13 cellular contexts compared by ENCODE assay signal in the genomic region with DNA sequence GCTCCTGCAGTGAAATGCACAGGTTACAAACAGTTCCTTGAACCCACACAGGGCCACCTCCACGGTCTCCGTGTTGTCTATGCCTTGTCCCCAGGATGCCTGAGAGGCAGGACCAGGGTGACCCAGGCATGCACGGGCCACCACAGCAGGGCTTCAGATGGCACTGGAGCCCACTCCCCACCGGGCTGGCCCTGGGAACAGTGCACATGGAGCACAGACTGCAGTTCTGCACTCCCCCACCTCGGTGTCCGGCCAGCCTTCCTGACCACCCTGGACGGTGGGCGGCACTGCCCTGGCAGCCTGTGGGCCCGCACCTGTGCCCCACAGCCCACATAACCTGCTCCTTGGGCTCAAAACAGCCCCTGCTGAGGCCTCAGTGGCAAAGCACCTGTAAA. TPM values are rescaled to one million over a fixed set of nuclear protein-coding genes. Genes with fewer than 3 reads are reported as not detected.
A peak's percentile ranks its signal among the peaks of the same experiment; 100 is the strongest.
DNase-seq lines count a peak whose midpoint lies in the region; ATAC-seq, FAIRE-seq and TF ChIP-seq lines count a peak whose summit lies in the region.
"Had no signal": no experiment of that assay in that cellular context is flagged by ENCODE, and none has a peak within 500 bp of the region (broad histone marks: within the 10 kb centered on the region; RNA-seq: fewer than 3 reads in every experiment).

No MANE protein-coding gene starts in this region.

- H3K4me1 Mint-ChIP-seq in CD4-positive, alpha-beta memory T cell: peaks cover 52 to 94% (median 79%) of the 10 kb centered on the region in 4 donors
- H3K4me1 Mint-ChIP-seq in IgD-negative memory B cell (peaks cover 42 to 53% (median 53%) of the 10 kb centered on the region in 3 donors), astrocyte (ENCODE audit: low read depth, unreplicated experiment) (peaks cover 58% of the 10 kb centered on the region)

- peak overlapping the region; percentile 70 for H3K23ac ChIP-seq in neuronal stem cell (ENCODE audit: low read depth, low read length, poor library complexity)

- no peak overlapping the region for H2BK120ac ChIP-seq in neuronal stem cell (ENCODE audit: low read depth, low read length)

- FAIRE-seq in astrocyte (lab: Jason Lieb, UNC): no peak
- FAIRE-seq: D721Med had no signal

- TF ChIP-seq CTCF in astrocyte (IDR thresholded peaks at IDR 0.05; ENCODE audit: insufficient read depth, low read depth, low read length): no peak

- peaks cover 5% of the 10 kb centered on the region for H3K36me3 ChIP-seq in CD4-positive, alpha-beta memory T cell (ENCODE audit: insufficient read depth, low read length)
- H3K36me3 ChIP-seq in astrocyte (ENCODE audit: insufficient read depth, low read length) (no peaks in the 10 kb centered on the region), neuronal stem cell (replicated peaks in 1 of 2; ENCODE audit: control insufficient read depth in 2 of 2, insufficient read depth in 2 of 2, low read length in 2 of 2) (no peaks in the 10 kb centered on the region)
- H3K36me3 ChIP-seq: thyroid gland had no signal

- H4K91ac ChIP-seq in neuronal stem cell (ENCODE audit: low read depth, low read length, poor library complexity): no peak overlapping the region

- H2BK12ac ChIP-seq in neuronal stem cell (ENCODE audit: low read length): no peak overlapping the region

- WGBS in neuronal stem cell (ENCODE audit: extremely low coverage in 2 of 2, insufficient read length in 2 of 2, insufficient replicate concordance in 1 of 2), 2 donors: no CpG with 5 or more reads among the region's 9 CpGs

- DNase-seq in CD4-positive, alpha-beta memory T cell: no peak
- DNase-seq in astrocyte (ENCODE audit: low read depth) (no peak), neuronal stem cell (ENCODE audit: low spot score) (no peak), HT-29 (ENCODE audit: low spot score) (no peak), occipital lobe (lab: John Stamatoyannopoulos, UW) (no peak)
- DNase-seq: MG63, NCI-H526, thyroid gland had no signal

- no peaks in the 10 kb centered on the region for H3K9me3 ChIP-seq in CD4-positive, alpha-beta memory T cell (ENCODE audit: control insufficient read depth in 1 of 2, low read length in 2 of 2)
- no peaks in the 10 kb centered on the region for H3K9me3 ChIP-seq in astrocyte (ENCODE audit: insufficient read depth, low read depth, low read length)
- H3K9me3 ChIP-seq in neuronal stem cell (replicated peaks in 1 of 2; ENCODE audit: control insufficient read depth in 2 of 2, insufficient read depth in 1 of 2, low read depth in 1 of 2, low read length in 2 of 2): no peaks in the 10 kb centered on the region
- H3K9me3 ChIP-seq: MG63, thyroid gland had no signal

- no peaks in the 10 kb centered on the region for H3K27me3 ChIP-seq in CD4-positive, alpha-beta memory T cell (ENCODE audit: insufficient read depth, low read length)
- H3K27me3 ChIP-seq in astrocyte (ENCODE audit: insufficient read depth, low read length) (no peaks in the 10 kb centered on the region), neuronal stem cell (ENCODE audit: control insufficient read depth in 3 of 3, insufficient read depth in 3 of 3, low read depth in 1 of 3, low read length in 3 of 3) (no peaks in the 10 kb centered on the region)
- H3K27me3 ChIP-seq: hepatocyte, MG63, thyroid gland had no signal

- peaks cover 93% of the 10 kb centered on the region for H3K4me1 ChIP-seq in CD4-positive, alpha-beta memory T cell (ENCODE audit: insufficient read depth, low read length)
- H3K4me1 ChIP-seq in astrocyte (ENCODE audit: insufficient read depth, low read length) (peaks cover 48% of the 10 kb centered on the region), neuronal stem cell (ENCODE audit: control insufficient read depth in 2 of 2, insufficient read depth in 1 of 2, low read depth in 1 of 2, low read length in 2 of 2) (peaks cover 27 to 47% of the 10 kb centered on the region in 2 donors)

- H3K4me3 ChIP-seq in CD4-positive, alpha-beta memory T cell (ENCODE audit: low read length in 2 of 2): peak overlapping the region; percentile 3 to 15
- H3K4me3 ChIP-seq in astrocyte (ENCODE audit: insufficient read depth, low read depth, low read length) (no peak overlapping the region), neuronal stem cell (ENCODE audit: low read length in 2 of 2) (no peak overlapping the region)
- H3K4me3 ChIP-seq: hepatocyte, MG63, thyroid gland had no signal

- H3K36me3 Mint-ChIP-seq in CD4-positive, alpha-beta memory T cell: peaks cover 0 to 2% of the 10 kb centered on the region in 2 donors
- H3K36me3 Mint-ChIP-seq in IgD-negative memory B cell (no peaks in the 10 kb centered on the region), astrocyte (ENCODE audit: low read depth, unreplicated experiment) (peaks cover 8% of the 10 kb centered on the region)

- H3K4me2 ChIP-seq in astrocyte (ENCODE audit: low read length) (peak overlapping the region; percentile 64), neuronal stem cell (ENCODE audit: insufficient read depth, low read length, poor library complexity, severe bottlenecking) (no peak overlapping the region)

- no peaks in the 10 kb centered on the region for H3K27me3 Mint-ChIP-seq in CD4-positive, alpha-beta memory T cell
- peaks cover 1% of the 10 kb centered on the region for H3K27me3 Mint-ChIP-seq in IgD-negative memory B cell
- H3K27me3 Mint-ChIP-seq in astrocyte (ENCODE audit: low read depth, unreplicated experiment): no peaks in the 10 kb centered on the region

- POLR2A ChIA-PET in CD4-positive, alpha-beta memory T cell (lab: Charles Lee; ENCODE audit: partially characterized antibody): interaction anchor here (1.8 to 11.2 kb wide), 6 partner anchors 9 to 73 kb away, joined by 10 to 109 read pairs (median 20); a partner anchor contains a TSS

- intact Hi-C loops in CD4-positive, alpha-beta memory T cell (cut with micrococcal nuclease): no loop called here

- peak overlapping the region in 6 of 8 donors; percentile 77 to 90 (median 84) for H3K4me3 Mint-ChIP-seq in CD4-positive, alpha-beta memory T cell
- H3K4me3 Mint-ChIP-seq in IgD-negative memory B cell: peak overlapping the region; percentile 94 to 100 (median 96)
- no peak overlapping the region for H3K4me3 Mint-ChIP-seq in astrocyte (ENCODE audit: unreplicated experiment)

- ATAC-seq in GM18861 (IDR thresholded peaks at IDR 0.05; ENCODE audit: unreplicated experiment) (no peak), HG03095 (IDR thresholded peaks at IDR 0.05; ENCODE audit: unreplicated experiment) (no peak)

- H2AK5ac ChIP-seq in neuronal stem cell (ENCODE audit: low read depth, low read length): no peak overlapping the region

- no peak overlapping the region for H3K18ac ChIP-seq in neuronal stem cell (ENCODE audit: low read length)

- no peak overlapping the region for H2BK5ac ChIP-seq in neuronal stem cell (ENCODE audit: low read length)

- peaks cover 98% of the 10 kb centered on the region for H3K79me2 ChIP-seq in astrocyte (ENCODE audit: insufficient read depth, low read length)

- H2AFZ ChIP-seq in astrocyte (ENCODE audit: low read depth, low read length) (no peak overlapping the region), neuronal stem cell (ENCODE audit: low read length) (no peak overlapping the region)
- H2AFZ ChIP-seq: hepatocyte had no signal

- H3K27ac ChIP-seq in CD4-positive, alpha-beta memory T cell (ENCODE audit: low read depth, low read length): peak overlapping the region; percentile 58
- H3K27ac ChIP-seq in astrocyte (ENCODE audit: low read depth, low read length) (peak overlapping the region; percentile 9), neuronal stem cell (replicated peaks; ENCODE audit: low read length) (no peak overlapping the region)
- H3K27ac ChIP-seq: thyroid gland had no signal

- no peak overlapping the region for H4K8ac ChIP-seq in neuronal stem cell (ENCODE audit: low read depth, low read length)

- CTCF ChIA-PET in CD4-positive, alpha-beta memory T cell (lab: Charles Lee; ENCODE audit: partially characterized antibody): interaction anchor here (0.5 kb wide), 1 partner anchor 76 kb away, joined by 3 read pairs; no protein-coding TSS in a partner anchor

- H2BK15ac ChIP-seq in neuronal stem cell (ENCODE audit: low read length): no peak overlapping the region

- peak overlapping the region; percentile 47 for H3K14ac ChIP-seq in neuronal stem cell (ENCODE audit: low read length)

- H3K4ac ChIP-seq in neuronal stem cell (ENCODE audit: low read length): no peak overlapping the region

- H3K9ac ChIP-seq in astrocyte (ENCODE audit: low read length) (peak overlapping the region; percentile 35), neuronal stem cell (ENCODE audit: low read depth, low read length, poor library complexity) (peak overlapping the region; percentile 44)

- peak overlapping the region; percentile 96 to 99 (median 97) for H3K27ac Mint-ChIP-seq in CD4-positive, alpha-beta memory T cell
- H3K27ac Mint-ChIP-seq in IgD-negative memory B cell (peak overlapping the region; percentile 98 to 99 (median 99)), astrocyte (ENCODE audit: unreplicated experiment) (peak overlapping the region; percentile 91)

- H4K20me1 ChIP-seq in astrocyte (ENCODE audit: insufficient read depth, low read length): peaks cover 97% of the 10 kb centered on the region

- peaks cover 25% of the 10 kb centered on the region for H3K79me1 ChIP-seq in neuronal stem cell (ENCODE audit: low read depth, low read length)

- no peaks in the 10 kb centered on the region for H3K9me3 Mint-ChIP-seq in CD4-positive, alpha-beta memory T cell
- H3K9me3 Mint-ChIP-seq in IgD-negative memory B cell: no peaks in the 10 kb centered on the region
- peaks cover 2% of the 10 kb centered on the region for H3K9me3 Mint-ChIP-seq in astrocyte (ENCODE audit: unreplicated experiment)

RNA-seq across cellular contexts. Expression of a gene that starts 14.3 kb away (rescaled TPM):
- 10 to 100 TPM; 38.8 TPM for total RNA-seq in CD4-positive, alpha-beta memory T cell
- 10 to 100 TPM; 15.3 to 31.8 TPM for polyA plus RNA-seq in CD4-positive, alpha-beta memory T cell
- polyA plus RNA-seq in IgD-negative memory B cell: 18.9 TPM
- total RNA-seq in astrocyte (63.1 and 66.2 TPM in 2 replicates), occipital lobe (25.3 TPM)
- 23.9 TPM for polyA plus RNA-seq in neuronal stem cell (2013, experiment 1 of 2)
- 24.3 TPM for polyA plus RNA-seq in neuronal stem cell (2013, experiment 2 of 2)
- 16.8 and 23.4 TPM in 2 replicates for total RNA-seq in HT-29 (2014; rRNA removed; shearing (Covaris generic))

RNA-seq across cellular contexts. Expression of a gene that starts 41.5 kb away (rescaled TPM):
- 10 to 100 TPM; 17.8 to 18.6 TPM for total RNA-seq in CD4-positive, alpha-beta memory T cell
- polyA plus RNA-seq in CD4-positive, alpha-beta memory T cell: 1 to 10 TPM; 3.3 to 4.6 TPM
- polyA plus RNA-seq in IgD-negative memory B cell: 5.3 TPM
- total RNA-seq in astrocyte (11.8 and 15.0 TPM in 2 replicates), occipital lobe (3.3 TPM)
- 4.4 TPM for polyA plus RNA-seq in neuronal stem cell (2013, experiment 1 of 2)
- polyA plus RNA-seq in neuronal stem cell (2013, experiment 2 of 2): 4.7 TPM
- total RNA-seq in HT-29 (2014; rRNA removed; shearing (Covaris generic)): 9.6 and 12.5 TPM in 2 replicates

RNA-seq across cellular contexts. Expression of a gene that starts 44.2 kb away (rescaled TPM):
- total RNA-seq in CD4-positive, alpha-beta memory T cell: 10 to 100 TPM; 72.9 to 73.5 TPM
- 10 to 100 TPM in 1 of 2 donors, 1 to 10 TPM in 1; 5.3 to 24.6 TPM for polyA plus RNA-seq in CD4-positive, alpha-beta memory T cell
- polyA plus RNA-seq in IgD-negative memory B cell: 25.8 TPM
- 41.5 and 45.3 TPM in 2 replicates for total RNA-seq in astrocyte
- 40.7 TPM for polyA plus RNA-seq in neuronal stem cell (2013, experiment 1 of 2)
- polyA plus RNA-seq in neuronal stem cell (2013, experiment 2 of 2): 40.6 TPM
- 8.8 and 10.7 TPM in 2 replicates for total RNA-seq in HT-29 (2014; rRNA removed; shearing (Covaris generic))
- total RNA-seq in occipital lobe: 4.4 TPM

Comparison
In these comparisons a context has a peak if more than half of its experiments do, and no peak if none do; other contexts are left out.
1. H3K4me3 ChIP-seq: peak in CD4-positive, alpha-beta memory T cell (2 of 2); none in astrocyte (single experiment) and neuronal stem cell (0 of 2).
2. Peak in every context shown above with its lines, with median percentiles within 50 percentile points of each other: H3K27ac Mint-ChIP-seq.